13 cellular contexts compared by ENCODE assay signal in the genomic region with DNA sequence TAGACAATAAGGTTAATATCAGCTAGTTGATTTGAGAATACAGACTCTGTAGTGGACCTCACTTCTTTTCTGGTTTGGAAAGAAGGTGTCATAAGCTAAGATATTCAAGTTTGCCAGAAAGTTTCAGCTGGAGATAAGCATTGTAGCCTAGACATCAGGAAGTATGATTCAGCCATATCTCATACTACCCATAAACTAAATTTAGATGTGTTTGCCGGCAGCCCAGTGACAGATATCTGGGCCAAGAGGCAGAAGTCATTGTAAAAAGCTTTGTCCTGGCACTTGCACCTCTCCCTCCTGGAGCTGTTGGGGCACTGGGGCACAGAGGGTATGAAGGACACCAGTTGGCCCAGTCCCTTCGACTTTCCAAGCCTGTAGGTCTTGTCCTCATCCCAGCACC.
DNase-seq lines count a peak whose midpoint lies in the region; ATAC-seq and TF ChIP-seq lines count a peak whose summit lies in the region.
"Had no signal": no experiment of that assay in that cellular context is flagged by ENCODE, and none has a peak within 500 bp of the region (broad histone marks: within the 10 kb centered on the region; RNA-seq: fewer than 3 reads in every experiment).

No MANE protein-coding gene starts in this region.

- H3K4me3 Mint-ChIP-seq in activated naive CD8-positive, alpha-beta T cell treated with anti-CD3 and anti-CD28 coated beads, Interleukin-2, amount 50 U/mL, for 24 hours, result no peak overlapping the region
- no peak overlapping the region for H3K4me3 Mint-ChIP-seq in activated naive CD8-positive, alpha-beta T cell treated with anti-CD3 and anti-CD28 coated beads for 36 hours
- H3K4me3 Mint-ChIP-seq: activated naive CD8-positive, alpha-beta T cell treated with anti-CD3 and anti-CD28 coated beads, Interleukin-2, amount 10 ng/mL, durations not matched to agents 7 days and 5 days; T-helper 2 cell treated with Interferon-gamma antibody and Interleukin-4, amounts not matched to agents 5 μg/mL and 100 μg/mL, for 36 hours had no signal

- H3K9me3 Mint-ChIP-seq in activated naive CD8-positive, alpha-beta T cell treated with anti-CD3 and anti-CD28 coated beads, Interleukin-2, amount 50 U/mL, for 24 hours, result no peaks in the 10 kb centered on the region
- no peaks in the 10 kb centered on the region for H3K9me3 Mint-ChIP-seq in activated naive CD8-positive, alpha-beta T cell treated with anti-CD3 and anti-CD28 coated beads for 36 hours
- H3K9me3 Mint-ChIP-seq: activated naive CD8-positive, alpha-beta T cell treated with anti-CD3 and anti-CD28 coated beads, Interleukin-2, amount 10 ng/mL, durations not matched to agents 7 days and 5 days; T-helper 2 cell treated with Interferon-gamma antibody and Interleukin-4, amounts not matched to agents 5 μg/mL and 100 μg/mL, for 36 hours had no signal

- TF ChIP-seq CTCF in RWPE2 (IDR thresholded peaks at IDR 0.05; ENCODE audit: poor library complexity, severe bottlenecking) (no peak), fibroblast of the aortic adventitia (IDR thresholded peaks at IDR 0.05; ENCODE audit: insufficient read depth, low read length) (no peak)

- H3K36me3 Mint-ChIP-seq in activated naive CD8-positive, alpha-beta T cell treated with anti-CD3 and anti-CD28 coated beads, Interleukin-2, amount 50 U/mL, for 24 hours (ENCODE audit: low read depth), result no peaks in the 10 kb centered on the region
- no peaks in the 10 kb centered on the region for H3K36me3 Mint-ChIP-seq in activated naive CD8-positive, alpha-beta T cell treated with anti-CD3 and anti-CD28 coated beads for 36 hours
- H3K36me3 Mint-ChIP-seq: activated naive CD8-positive, alpha-beta T cell treated with anti-CD3 and anti-CD28 coated beads, Interleukin-2, amount 10 ng/mL, durations not matched to agents 7 days and 5 days had no signal

- H3K27me3 Mint-ChIP-seq in activated naive CD8-positive, alpha-beta T cell treated with anti-CD3 and anti-CD28 coated beads, Interleukin-2, amount 50 U/mL, for 24 hours, result no peaks in the 10 kb centered on the region
- H3K27me3 Mint-ChIP-seq in activated naive CD8-positive, alpha-beta T cell treated with anti-CD3 and anti-CD28 coated beads for 36 hours, result peaks cover 4% of the 10 kb centered on the region

- H3K4me3 ChIP-seq in RWPE2 (ENCODE audit: severe bottlenecking), result no peak overlapping the region
- no peak overlapping the region for H3K4me3 ChIP-seq in fibroblast of the aortic adventitia (ENCODE audit: low read depth, low read length)

- ATAC-seq in activated naive CD8-positive, alpha-beta T cell treated with anti-CD3 and anti-CD28 coated beads, Interleukin-2, amount 50 U/mL, for 24 hours, result peak; percentile 82
- peak; percentile 67 for ATAC-seq in RWPE2 (ENCODE audit: low read depth)
- no peak for ATAC-seq in GM19397 (IDR thresholded peaks at IDR 0.05; ENCODE audit: unreplicated experiment)
- ATAC-seq in HG03108 (IDR thresholded peaks at IDR 0.05; ENCODE audit: unreplicated experiment), result no peak

- no peaks in the 10 kb centered on the region for H3K9me3 ChIP-seq in RWPE2 (ENCODE audit: severe bottlenecking)

- no peak overlapping the region for H3K27ac ChIP-seq in RWPE2 (ENCODE audit: poor library complexity, severe bottlenecking)

- no peaks in the 10 kb centered on the region for H3K36me3 ChIP-seq in RWPE2 (ENCODE audit: low read depth)

- no peaks in the 10 kb centered on the region for H3K4me1 ChIP-seq in RWPE2 (ENCODE audit: insufficient read depth, poor library complexity, severe bottlenecking)

- no peak for DNase-seq in activated naive CD8-positive, alpha-beta T cell treated with anti-CD3 and anti-CD28 coated beads, Interleukin-2, amount 50 U/mL, for 24 hours
- no peak for DNase-seq in activated naive CD8-positive, alpha-beta T cell treated with anti-CD3 and anti-CD28 coated beads for 36 hours
- DNase-seq in RWPE2 (ENCODE audit: low spot score), result no peak
- DNase-seq in fibroblast of the aortic adventitia (ENCODE audit: low read depth), result peak; percentile 85
- peak; percentile 60 for DNase-seq in stromal cell of bone marrow (ENCODE audit: low read depth)
- DNase-seq in DMS153 (lab: John Stamatoyannopoulos, UW), result no peak
- DNase-seq: activated naive CD8-positive, alpha-beta T cell treated with anti-CD3 and anti-CD28 coated beads, Interleukin-2, amount 10 ng/mL, durations not matched to agents 7 days and 5 days; C1 segment of cervical spinal cord; head of caudate nucleus; NCI-H2029 had no signal

- H3K4me1 Mint-ChIP-seq in activated naive CD8-positive, alpha-beta T cell treated with anti-CD3 and anti-CD28 coated beads, Interleukin-2, amount 50 U/mL, for 24 hours, result peaks cover 2% of the 10 kb centered on the region
- no peaks in the 10 kb centered on the region for H3K4me1 Mint-ChIP-seq in activated naive CD8-positive, alpha-beta T cell treated with anti-CD3 and anti-CD28 coated beads for 36 hours
- H3K4me1 Mint-ChIP-seq: activated naive CD8-positive, alpha-beta T cell treated with anti-CD3 and anti-CD28 coated beads, Interleukin-2, amount 10 ng/mL, durations not matched to agents 7 days and 5 days had no signal

- H3K27ac Mint-ChIP-seq in activated naive CD8-positive, alpha-beta T cell treated with anti-CD3 and anti-CD28 coated beads, Interleukin-2, amount 50 U/mL, for 24 hours, result peak overlapping the region; percentile 50
- no peak overlapping the region for H3K27ac Mint-ChIP-seq in activated naive CD8-positive, alpha-beta T cell treated with anti-CD3 and anti-CD28 coated beads for 36 hours
- H3K27ac Mint-ChIP-seq: activated naive CD8-positive, alpha-beta T cell treated with anti-CD3 and anti-CD28 coated beads, Interleukin-2, amount 10 ng/mL, durations not matched to agents 7 days and 5 days; T-helper 2 cell treated with Interferon-gamma antibody and Interleukin-4, amounts not matched to agents 5 μg/mL and 100 μg/mL, for 36 hours had no signal

- no peaks in the 10 kb centered on the region for H3K27me3 ChIP-seq in RWPE2 (ENCODE audit: insufficient read depth, poor library complexity, severe bottlenecking)

Comparison
In these comparisons a context has a peak if more than half of its experiments do, and no peak if none do; other contexts are left out.
1. ATAC-seq: peak in activated naive CD8-positive, alpha-beta T cell treated with anti-CD3 and anti-CD28 coated beads, Interleukin-2, amount 50 U/mL, for 24 hours (single experiment) and RWPE2 (single experiment); none in GM19397 (single experiment) and HG03108 (single experiment).
2. DNase-seq: peak in fibroblast of the aortic adventitia (single experiment) and stromal cell of bone marrow (single experiment); none in activated naive CD8-positive, alpha-beta T cell treated with anti-CD3 and anti-CD28 coated beads, Interleukin-2, amount 50 U/mL, for 24 hours (single experiment), activated naive CD8-positive, alpha-beta T cell treated with anti-CD3 and anti-CD28 coated beads for 36 hours (single experiment), RWPE2 (single experiment) and DMS153 (single experiment).